ENCODE assay signal across 10 cellular contexts in the genomic region with DNA sequence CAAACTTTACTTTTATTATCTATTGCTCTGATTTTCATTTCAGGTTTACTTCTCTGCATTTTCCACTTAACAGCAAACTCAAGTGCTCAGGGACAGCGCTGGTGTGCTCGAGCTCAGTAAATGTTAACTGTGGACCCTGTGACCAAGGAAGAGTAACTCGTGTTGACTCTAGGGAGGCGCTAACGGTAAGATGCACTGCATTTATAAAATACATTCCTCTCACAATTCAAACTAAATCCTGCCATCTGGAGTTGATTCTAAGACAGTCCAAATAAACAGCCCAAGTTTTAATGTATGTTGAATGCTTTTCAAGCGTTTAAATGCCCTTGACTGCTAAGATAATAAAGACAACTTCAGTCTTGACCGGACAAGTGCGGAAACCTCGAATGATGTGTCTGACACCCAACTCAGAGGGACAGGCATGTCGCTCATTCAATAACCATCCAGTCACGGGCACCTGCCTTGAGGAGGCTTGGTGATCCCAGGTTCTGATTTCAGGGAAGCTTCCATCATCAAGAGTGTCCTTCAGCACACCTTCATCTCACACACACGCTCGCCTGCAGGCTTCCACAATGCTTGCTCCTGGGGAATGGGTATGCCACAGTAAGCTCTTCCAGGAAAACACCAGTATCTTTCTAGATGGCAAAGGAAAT.
A peak's percentile ranks its signal among the peaks of the same experiment; 100 is the strongest.
DNase-seq lines count a peak whose midpoint lies in the region; ATAC-seq, FAIRE-seq and TF ChIP-seq lines count a peak whose summit lies in the region.
"Had no signal": no experiment of that assay in that cellular context is flagged by ENCODE, and none has a peak within 500 bp of the region (broad histone marks: within the 10 kb centered on the region; RNA-seq: fewer than 3 reads in every experiment).

No MANE protein-coding gene starts in this region.

- CTCF ChIA-PET in A549 (lab: Yijun Ruan, JAX) = interaction anchor here (1.1 to 6.0 kb wide), 10 partner anchors 14 to 360 kb away, joined by 3 to 42 read pairs (median 4); no protein-coding TSS in a partner anchor

- ATAC-seq in A549 (0 out of 6 replicates have a peak, but pooled peaks have one; percentile 1 to 5), HG03139 (IDR thresholded peaks at IDR 0.05; ENCODE audit: unreplicated experiment) (no peak)

- no peaks in the 10 kb centered on the region for H3K36me3 ChIP-seq in mucosa of stomach (ENCODE audit: control insufficient read depth, insufficient read depth, low read length)

- POLR2A ChIA-PET in A549 (lab: Yijun Ruan, JAX) = interaction anchor here (1.1 to 2.3 kb wide), 6 partner anchors 23 to 170 kb away, joined by 3 to 15 read pairs (median 7); a partner anchor contains a TSS

- no peak for FAIRE-seq in A549 (lab: Jason Lieb, UNC)

- DNase-seq in A549 (ENCODE audit: low read depth in 1 of 2, low spot score in 1 of 2) = no peak
- DNase-seq in HT-29 (ENCODE audit: low spot score) = peak; percentile 54
- DNase-seq in dedifferentiated amniotic fluid mesenchymal stem cell (ENCODE audit: extremely low spot score) = peak; percentile 36
- DNase-seq in NK-92 (lab: John Stamatoyannopoulos, UW; ENCODE audit: unreplicated experiment) = no peak
- DNase-seq in RPMI8226 = no peak
- DNase-seq in stimulated activated CD4-positive, alpha-beta T cell treated with anti-CD3 and anti-CD28 coated beads, Interleukin-4, amount 100 ng/mL, for 1 hour = no peak
- DNase-seq: activated B cell treated with CpG ODN at 0.5 μM for 24 hours, NCI-H1436 treated with DMSO at 0.1 percent for 48 hours had no signal

- H3K27me3 ChIP-seq in mucosa of stomach (ENCODE audit: control insufficient read depth, insufficient read depth, low read length) = no peaks in the 10 kb centered on the region

- H3K9ac ChIP-seq in mucosa of stomach (ENCODE audit: low read length) = peak overlapping the region; percentile 71

- WGBS in A549 (ENCODE audit: missing lambda C conversion rate) = 77% methylated on average over 13 of the region's 13 CpGs

- H3K4me1 ChIP-seq in A549 = peaks cover 67% of the 10 kb centered on the region
- peaks cover 59% of the 10 kb centered on the region for H3K4me1 ChIP-seq in mucosa of stomach (ENCODE audit: control insufficient read depth, insufficient read depth, low read length)

- TF ChIP-seq RAD21 in A549 (conservative IDR thresholded peaks at IDR 0.05 in 1 of 2, IDR thresholded peaks at IDR 0.05 in 1 of 2) = no peak

- no peaks in the 10 kb centered on the region for H3K9me3 ChIP-seq in A549
- no peaks in the 10 kb centered on the region for H3K9me3 ChIP-seq in mucosa of stomach (ENCODE audit: control insufficient read depth, low read length)

- no peak for TF ChIP-seq EP300 in A549 (IDR thresholded peaks at IDR 0.05)

- H3K27ac ChIP-seq in A549 = peak overlapping the region; percentile 93 to 98

- H3K4me2 ChIP-seq in A549 = peak overlapping the region; percentile 75

- peak overlapping the region; percentile 26; the same call in 2 of the 3 replicates for H3K4me3 ChIP-seq in A549
- peak overlapping the region; percentile 2 for H3K4me3 ChIP-seq in mucosa of stomach (ENCODE audit: low read length)

- TF ChIP-seq CTCF in A549 (IDR thresholded peaks at IDR 0.05) = no peak; the same call in 2 of the 3 replicates

- TF ChIP-seq POLR2A in A549 (IDR thresholded peaks at IDR 0.05; ENCODE audit: low read length) = no peak

TF ChIP-seq in A549, 52 proteins besides CTCF, POLR2A, EP300 and RAD21:
- TF ChIP-seq NPAS2 (CRISPR knock-in tag; IDR thresholded peaks at IDR 0.05; ENCODE audit: borderline replicate concordance) (no peak), GATA3 (IDR thresholded peaks at IDR 0.05; ENCODE audit: borderline replicate concordance) (no peak), CBX2 (IDR thresholded peaks at IDR 0.05; ENCODE audit: borderline replicate concordance, low read depth) (no peak), PHF8 (IDR thresholded peaks at IDR 0.05; ENCODE audit: borderline replicate concordance, low read depth) (no peak)

Comparison
In these comparisons a context has a peak if more than half of its experiments do, and no peak if none do; other contexts are left out.
1. DNase-seq: peak in HT-29 (single experiment) and dedifferentiated amniotic fluid mesenchymal stem cell (single experiment); none in A549 (0 of 2), NK-92 (single experiment), RPMI8226 (single experiment) and stimulated activated CD4-positive, alpha-beta T cell treated with anti-CD3 and anti-CD28 coated beads, Interleukin-4, amount 100 ng/mL, for 1 hour (single experiment).